ENCODE assay signal across 8 cellular contexts in genomic region chr18:23585007-23585871, GRCh38. TPM values are rescaled to one million over a fixed set of nuclear protein-coding genes. Genes with fewer than 3 reads are reported as not detected.
DNase-seq lines count a peak whose midpoint lies in the region; ATAC-seq, FAIRE-seq and TF ChIP-seq lines count a peak whose summit lies in the region.

No MANE protein-coding gene starts in this region.

- peak overlapping the region; percentile 92 for H3K27ac ChIP-seq in C4-2B
- H3K27ac ChIP-seq in fibroblast of lung (ENCODE audit: insufficient read depth, low read length), result peak overlapping the region; percentile 99
- H3K27ac ChIP-seq in neutrophil, result peak overlapping the region; percentile 95

- peak overlapping the region; percentile 87 for H3K4me3 ChIP-seq in WI38 (ENCODE audit: low read depth, low read length)
- peak overlapping the region; percentile 70 to 95 (median 88) for H3K4me3 ChIP-seq in fibroblast of lung (replicated peaks in 1 of 4; ENCODE audit: control extremely low read depth in 1 of 4, insufficient read depth in 1 of 4, low read depth in 3 of 4, low read length in 4 of 4)
- H3K4me3 ChIP-seq in neutrophil (ENCODE audit: low read depth in 1 of 2, low read length in 1 of 2), result peak overlapping the region; percentile 74 to 97

- peak; percentile 34 for DNase-seq in HEK293T (ENCODE audit: extremely low spot score)
- no peak for DNase-seq in fibroblast of lung (ENCODE audit: low read depth in 2 of 2)
- no peak for DNase-seq in NCI-H1930 (lab: John Stamatoyannopoulos, UW)
- DNase-seq in HTR-8/SVneo (ENCODE audit: insufficient read length, low spot score), result no peak

- TF ChIP-seq CTCF in C4-2B (conservative IDR thresholded peaks at IDR 0.05) (no peak), WI38 (IDR thresholded peaks at IDR 0.05; ENCODE audit: low read depth, low read length) (no peak), fibroblast of lung (conservative IDR thresholded peaks at IDR 0.05 in 1 of 2, IDR thresholded peaks at IDR 0.05 in 1 of 2; ENCODE audit: low read depth in 1 of 2, low read length in 2 of 2) (no peak), neutrophil (IDR thresholded peaks at IDR 0.05) (no peak)

- CTCF ChIA-PET in HEK293T (lab: Yijun Ruan, JAX), result interaction anchor here (0.5 to 2.0 kb wide), 7 partner anchors 12 to 200 kb away, joined by 3 to 12 read pairs (median 4); no protein-coding TSS in a partner anchor

- H3K36me3 ChIP-seq in fibroblast of lung (ENCODE audit: control insufficient read depth, insufficient read depth, low read length) (no peaks in the 10 kb centered on the region), neutrophil (no peaks in the 10 kb centered on the region)

- POLR2A ChIA-PET in HEK293T (lab: Yijun Ruan, JAX), result interaction anchor here (0.6 to 1.2 kb wide), 6 partner anchors 43 to 110 kb away, joined by 3 read pairs; no protein-coding TSS in a partner anchor

- H3K27me3 ChIP-seq in fibroblast of lung (ENCODE audit: control insufficient read depth, insufficient read depth, low read length) (no peaks in the 10 kb centered on the region), neutrophil (peaks cover 22% of the 10 kb centered on the region)

- no peak for FAIRE-seq in HTR-8/SVneo (lab: Jason Lieb, UNC)

- H2AFZ ChIP-seq in fibroblast of lung (ENCODE audit: low read length), result no peak overlapping the region

- H3K9me3 ChIP-seq in fibroblast of lung (ENCODE audit: control insufficient read depth, insufficient read depth, low read depth, low read length) (no peaks in the 10 kb centered on the region), neutrophil (no peaks in the 10 kb centered on the region)

- ATAC-seq in GM18498 (IDR thresholded peaks at IDR 0.05; ENCODE audit: unreplicated experiment), result no peak

- peaks cover 15% of the 10 kb centered on the region for H3K4me1 ChIP-seq in fibroblast of lung (ENCODE audit: control insufficient read depth, extremely low read depth, insufficient read depth, low read length)
- H3K4me1 ChIP-seq in neutrophil (ENCODE audit: control insufficient read depth in 1 of 2, insufficient read depth in 1 of 2, low read depth in 1 of 2, low read length in 1 of 2), result peaks cover 24% of the 10 kb centered on the region in 2 experiments

- peak overlapping the region; percentile 92 for H3K4me2 ChIP-seq in fibroblast of lung (ENCODE audit: extremely low read depth, insufficient read depth, low read length)

- no peaks in the 10 kb centered on the region for H4K20me1 ChIP-seq in fibroblast of lung (ENCODE audit: control insufficient read depth, extremely low read depth, insufficient read depth, low read length)

- H3K9ac ChIP-seq in fibroblast of lung (ENCODE audit: insufficient read depth, low read length), result peak overlapping the region; percentile 99

- peaks cover 27% of the 10 kb centered on the region for H3K79me2 ChIP-seq in fibroblast of lung (ENCODE audit: control insufficient read depth, insufficient read depth, low read length)

TF ChIP-seq in HEK293T, 16 proteins besides CTCF, POLR2A, EP300 and RAD21:
- TF ChIP-seq ELF4 (IDR thresholded peaks at IDR 0.05) (no peak), L3MBTL2 (conservative IDR thresholded peaks at IDR 0.05) (no peak), SP1 (IDR thresholded peaks at IDR 0.05) (no peak), NFRKB (IDR thresholded peaks at IDR 0.05) (no peak), HDGF (IDR thresholded peaks at IDR 0.05; ENCODE audit: borderline replicate concordance) (no peak), FOXA1 (IDR thresholded peaks at IDR 0.05) (no peak), CTBP1 (IDR thresholded peaks at IDR 0.05; ENCODE audit: borderline replicate concordance) (no peak; the same call in 1 of the 2 replicates), ZNF384 (IDR thresholded peaks at IDR 0.05) (no peak), SUZ12 (IDR thresholded peaks at IDR 0.05) (no peak), TARDBP (IDR thresholded peaks at IDR 0.05) (no peak), FOXK2 (IDR thresholded peaks at IDR 0.05) (no peak), FOXM1 (IDR thresholded peaks at IDR 0.05; ENCODE audit: borderline replicate concordance) (no peak), PKNOX1 (IDR thresholded peaks at IDR 0.05) (no peak), LEF1 (IDR thresholded peaks at IDR 0.05; ENCODE audit: borderline replicate concordance) (no peak), BHLHE40 (IDR thresholded peaks at IDR 0.05; ENCODE audit: borderline replicate concordance) (no peak), ARNT (IDR thresholded peaks at IDR 0.05) (no peak)

RNA-seq across cellular contexts. Expression of gene NPC1, which starts 1.1 kb away (rescaled TPM):
- total RNA-seq in fibroblast of lung, result 129 and 204 TPM in 2 replicates
- 36.0 and 41.0 TPM in 2 replicates for polyA plus RNA-seq in fibroblast of lung
- 23.7 and 27.4 TPM in 2 replicates for polyA plus RNA-seq in fibroblast of lung (2012)
- 86.0 and 195 TPM in 2 replicates for polyA minus RNA-seq in fibroblast of lung (ENCODE audit: low replicate concordance)
